ENCODE assay signal across 10 cellular contexts in the genomic region with DNA sequence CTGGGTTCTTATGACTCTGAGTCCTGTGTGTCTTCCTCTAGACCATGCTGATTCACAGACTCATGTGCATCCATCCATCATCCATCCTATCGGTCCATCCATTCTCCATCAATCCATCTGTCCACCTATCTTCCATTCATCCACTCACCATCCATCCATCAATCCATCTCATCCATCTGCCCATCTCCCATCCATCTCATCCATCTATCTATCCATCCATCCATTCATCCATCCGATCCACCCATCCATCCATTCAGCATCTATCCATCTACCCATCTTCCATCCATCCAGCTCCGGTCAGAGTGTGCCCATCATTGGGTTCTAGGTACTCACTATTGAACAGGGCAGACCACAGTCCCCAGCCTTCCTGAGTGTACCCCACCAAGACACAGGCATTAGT.
"Had no signal": no experiment of that assay in that cellular context is flagged by ENCODE, and none has a peak within 500 bp of the region (broad histone marks: within the 10 kb centered on the region; RNA-seq: fewer than 3 reads in every experiment).

No MANE protein-coding gene starts in this region.

- H3K27ac ChIP-seq: esophagus muscularis mucosa, SK-N-MC, upper lobe of left lung had no signal

- H3K4me1 ChIP-seq: esophagus muscularis mucosa, upper lobe of left lung had no signal

- ATAC-seq: T-cell, WTC11 had no signal

- H3K4me3 ChIP-seq: esophagus muscularis mucosa, SK-N-MC, skin epidermis, upper lobe of left lung had no signal

- H3K4me1 Mint-ChIP-seq: central memory CD8-positive, alpha-beta T cell; T-cell had no signal

- H3K9me3 Mint-ChIP-seq: activated CD4-positive, alpha-beta T cell treated with anti-CD3 and anti-CD28 coated beads, Interleukin-2, amount 10 ng/mL, durations not matched to agents 24 days and 14 days; central memory CD8-positive, alpha-beta T cell; T-cell; WTC11 had no signal

- DNase-seq: activated CD4-positive, alpha-beta T cell treated with anti-CD3 and anti-CD28 coated beads, Interleukin-2, amount 10 ng/mL, durations not matched to agents 24 days and 14 days; glutamatergic neuron; retina; T-cell; upper lobe of left lung had no signal

- H3K4me3 Mint-ChIP-seq: activated CD4-positive, alpha-beta T cell treated with anti-CD3 and anti-CD28 coated beads, Interleukin-2, amount 10 ng/mL, durations not matched to agents 24 days and 14 days; central memory CD8-positive, alpha-beta T cell; T-cell; WTC11 had no signal

- H3K9me3 ChIP-seq: esophagus muscularis mucosa, upper lobe of left lung had no signal

- H3K27me3 Mint-ChIP-seq: activated CD4-positive, alpha-beta T cell treated with anti-CD3 and anti-CD28 coated beads, Interleukin-2, amount 10 ng/mL, durations not matched to agents 24 days and 14 days; central memory CD8-positive, alpha-beta T cell; T-cell had no signal

- H3K27ac Mint-ChIP-seq: activated CD4-positive, alpha-beta T cell treated with anti-CD3 and anti-CD28 coated beads, Interleukin-2, amount 10 ng/mL, durations not matched to agents 24 days and 14 days; T-cell; WTC11 had no signal

- H3K27me3 ChIP-seq: esophagus muscularis mucosa, upper lobe of left lung had no signal
